11 cellular contexts compared by ENCODE assay signal in the genomic region with DNA sequence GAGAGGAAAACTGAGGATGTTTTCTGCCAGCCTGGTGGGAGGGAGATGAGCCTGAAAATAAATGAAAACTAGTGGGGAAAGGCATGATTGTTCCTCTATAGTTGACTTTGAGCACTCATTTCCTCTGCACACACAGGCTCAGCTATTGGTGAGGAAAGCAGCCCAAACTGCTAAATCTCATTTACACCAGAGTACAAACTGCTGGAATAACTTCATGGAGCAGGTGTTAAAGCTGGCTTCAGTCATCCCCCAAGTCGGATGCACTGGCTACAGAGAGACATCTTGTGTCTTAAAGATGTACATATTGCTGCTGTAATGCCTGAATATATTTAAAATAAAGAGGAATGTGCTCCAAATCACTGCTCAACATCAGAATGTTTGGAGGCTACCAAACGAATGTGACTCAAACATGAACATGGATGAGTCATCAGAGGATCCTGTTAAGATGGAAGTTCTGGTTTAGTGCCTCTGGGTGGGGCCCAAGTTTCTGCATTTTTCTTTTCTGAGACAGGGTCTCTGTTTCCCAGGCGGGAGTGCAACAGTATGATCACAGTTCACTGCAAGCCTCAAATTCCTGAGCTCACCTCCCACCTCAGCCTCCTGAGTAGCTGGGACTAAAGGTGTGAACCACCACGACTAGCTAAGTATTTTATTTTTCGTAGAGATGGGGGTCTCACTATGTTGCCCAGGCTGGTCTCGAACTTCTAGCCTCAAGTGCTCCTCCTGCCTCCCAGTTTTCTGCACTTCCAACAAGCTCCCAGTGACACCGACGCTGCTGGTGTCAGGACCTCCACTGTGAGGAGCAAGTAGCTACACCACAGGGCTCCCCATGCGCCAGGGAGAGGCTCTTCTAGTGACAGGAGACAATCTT.
A peak's percentile ranks its signal among the peaks of the same experiment; 100 is the strongest.
DNase-seq lines count a peak whose midpoint lies in the region; ATAC-seq and TF ChIP-seq lines count a peak whose summit lies in the region.
"Had no signal": no experiment of that assay in that cellular context is flagged by ENCODE, and none has a peak within 500 bp of the region (broad histone marks: within the 10 kb centered on the region; RNA-seq: fewer than 3 reads in every experiment).

No MANE protein-coding gene starts in this region.

- H3K4me3 ChIP-seq in cardiac muscle cell = no peak overlapping the region
- no peak overlapping the region for H3K4me3 ChIP-seq in SJSA1
- H3K4me3 ChIP-seq in fibroblast of mammary gland (ENCODE audit: control insufficient read depth, low read depth, low read length) = no peak overlapping the region
- no peak overlapping the region for H3K4me3 ChIP-seq in lower leg skin (ENCODE audit: low read depth, poor library complexity, severe bottlenecking)
- H3K4me3 ChIP-seq: transverse colon had no signal

- no peak for ATAC-seq in GM21786 (IDR thresholded peaks at IDR 0.05; ENCODE audit: unreplicated experiment)

- H3K4me1 ChIP-seq in cardiac muscle cell (ENCODE audit: low read depth) (no peaks in the 10 kb centered on the region), SJSA1 (replicated peaks) (peaks cover 22% of the 10 kb centered on the region)
- H3K4me1 ChIP-seq: transverse colon had no signal

- 68 to 70% methylated on average over 9 of the region's 9 CpGs for WGBS in lower leg skin, 2 donors

- H3K27me3 ChIP-seq in cardiac muscle cell (no peaks in the 10 kb centered on the region), SJSA1 (replicated peaks) (no peaks in the 10 kb centered on the region)
- H3K27me3 ChIP-seq: transverse colon had no signal

- no peaks in the 10 kb centered on the region for H3K36me3 ChIP-seq in cardiac muscle cell
- H3K36me3 ChIP-seq in SJSA1 = no peaks in the 10 kb centered on the region
- H3K36me3 ChIP-seq: transverse colon had no signal

- no peak for TF ChIP-seq POLR2A in lower leg skin (IDR thresholded peaks at IDR 0.05)

- H3K27ac ChIP-seq in cardiac muscle cell (no peak overlapping the region), SJSA1 (peak overlapping the region; percentile 67), temporal lobe (ENCODE audit: low read depth, low read length) (peak overlapping the region; percentile 62)
- H3K27ac ChIP-seq: transverse colon had no signal

- no peaks in the 10 kb centered on the region for H3K9me3 ChIP-seq in cardiac muscle cell (ENCODE audit: low read depth)
- H3K9me3 ChIP-seq in SJSA1 (replicated peaks) = no peaks in the 10 kb centered on the region
- H3K9me3 ChIP-seq: transverse colon had no signal

- intact Hi-C loops in cardiac septum (cut with DNase I) = no loop called here
- intact Hi-C loops in lower leg skin (cut with DNase I; ENCODE audit: low total_unique reads) = no loop called here

- TF ChIP-seq CTCF in cardiac muscle cell (IDR thresholded peaks at IDR 0.05; ENCODE audit: low read depth, low read length) (peak; percentile 18), fibroblast of mammary gland (conservative IDR thresholded peaks at IDR 0.05; ENCODE audit: control insufficient read depth, insufficient read depth, low read depth, low read length) (peak; percentile 10), lower leg skin (IDR thresholded peaks at IDR 0.05) (no peak)

- DNase-seq in cardiac muscle cell (ENCODE audit: low read depth in 1 of 2, low spot score in 1 of 2) = peak in 1 of 2 donors; percentile 67
- no peak for DNase-seq in cardiac septum (ENCODE audit: low spot score)
- DNase-seq in SJSA1 (ENCODE audit: low read depth in 1 of 2, low spot score in 2 of 2) = peak; percentile 70 to 71
- peak; percentile 86 for DNase-seq in fibroblast of mammary gland (ENCODE audit: low read depth)
- DNase-seq in lower leg skin (ENCODE audit: low spot score in 2 of 2) = no peak
- no peak for DNase-seq in KG1 (lab: John Stamatoyannopoulos, UW)
- DNase-seq: activated CD4-positive, alpha-beta T cell treated with anti-CD3 and anti-CD28 coated beads, Interleukin-2, amount 10 ng/mL, durations not matched to agents 7 days and 5 days; NCI-H2029; transverse colon had no signal

Comparison
In these comparisons a context has a peak if more than half of its experiments do, and no peak if none do; other contexts are left out.
1. DNase-seq: peak in SJSA1 (2 of 2) and fibroblast of mammary gland (single experiment); none in cardiac septum (single experiment), lower leg skin (0 of 2) and KG1 (single experiment).
2. CTCF ChIP-seq: peak in cardiac muscle cell (single experiment) and fibroblast of mammary gland (single experiment); none in lower leg skin (0 of 3).